9 cellular contexts compared by ENCODE assay signal in the genomic region with DNA sequence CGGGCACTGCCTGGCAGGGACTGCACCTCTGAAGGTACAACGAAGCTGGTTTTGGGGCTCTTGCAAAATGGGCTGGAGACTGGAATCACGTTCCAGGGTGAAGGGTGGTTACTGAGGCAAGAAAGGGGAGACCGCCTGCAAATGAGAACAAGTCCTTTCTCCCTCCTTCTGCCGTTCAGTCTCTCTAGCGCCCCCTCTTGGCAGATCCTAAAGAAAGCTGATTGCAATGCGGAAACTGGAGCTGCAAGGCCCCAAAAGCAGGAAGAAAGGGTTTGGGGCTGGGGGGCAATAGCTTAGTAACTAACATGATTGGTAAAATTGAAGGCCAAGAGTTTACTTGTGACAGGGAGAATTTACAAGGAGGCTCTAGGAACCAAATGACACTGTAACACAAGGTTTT.
A peak's percentile ranks its signal among the peaks of the same experiment; 100 is the strongest.
DNase-seq lines count a peak whose midpoint lies in the region; ATAC-seq and TF ChIP-seq lines count a peak whose summit lies in the region.
"Had no signal": no experiment of that assay in that cellular context is flagged by ENCODE, and none has a peak within 500 bp of the region (broad histone marks: within the 10 kb centered on the region; RNA-seq: fewer than 3 reads in every experiment).

No MANE protein-coding gene starts in this region.

- H3K9me3 ChIP-seq in upper lobe of left lung = no peaks in the 10 kb centered on the region

- WGBS in upper lobe of left lung, 2 donors = 41 to 46% methylated on average over 7 of the region's 7 CpGs

- no peaks in the 10 kb centered on the region for H3K9me3 Mint-ChIP-seq in activated naive CD4-positive, alpha-beta T cell treated with anti-CD3 and anti-CD28 coated beads, Interleukin-2, amount 10 ng/mL, durations not matched to agents 7 days and 5 days
- H3K9me3 Mint-ChIP-seq in osteocyte (ENCODE audit: unreplicated experiment) = no peaks in the 10 kb centered on the region

- TF ChIP-seq POLR2A in upper lobe of left lung (IDR thresholded peaks at IDR 0.05) = no peak

- TF ChIP-seq CTCF in KMS-11 (conservative IDR thresholded peaks at IDR 0.05; ENCODE audit: low read depth, low read length) (peak; percentile 73), astrocyte of the spinal cord (IDR thresholded peaks at IDR 0.05; ENCODE audit: low read depth, low read length) (peak; percentile 28), osteocyte (IDR thresholded peaks at IDR 0.05) (peak; percentile 44), upper lobe of left lung (IDR thresholded peaks at IDR 0.05) (no peak)

- H3K4me2 ChIP-seq in KMS-11 = no peak overlapping the region

- H3K36me3 Mint-ChIP-seq in activated naive CD4-positive, alpha-beta T cell treated with anti-CD3 and anti-CD28 coated beads, Interleukin-2, amount 10 ng/mL, durations not matched to agents 7 days and 5 days = no peaks in the 10 kb centered on the region
- no peaks in the 10 kb centered on the region for H3K36me3 Mint-ChIP-seq in osteocyte (ENCODE audit: unreplicated experiment)
- H3K36me3 Mint-ChIP-seq: activated naive CD4-positive, alpha-beta T cell treated with anti-CD3 and anti-CD28 coated beads, Interleukin-2, amount 50 U/mL, for 72 hours had no signal

- DNase-seq in activated naive CD4-positive, alpha-beta T cell treated with anti-CD3 and anti-CD28 coated beads, Interleukin-2, amount 10 ng/mL, durations not matched to agents 7 days and 5 days = peak; percentile 46
- DNase-seq in activated naive CD4-positive, alpha-beta T cell treated with Interleukin-2 at 50 U/mL for 16 hours = no peak
- DNase-seq in astrocyte of the spinal cord (ENCODE audit: low read depth, low spot score) = no peak
- no peak for DNase-seq in osteocyte (ENCODE audit: extremely low spot score, unreplicated experiment)
- DNase-seq in central memory CD4-positive, alpha-beta T cell = no peak
- no peak for DNase-seq in NCI-H1048 (lab: John Stamatoyannopoulos, UW)
- no peak for DNase-seq in upper lobe of left lung

- no peaks in the 10 kb centered on the region for H4K20me1 ChIP-seq in KMS-11 (ENCODE audit: insufficient read depth)

- H2AFZ ChIP-seq in KMS-11 (ENCODE audit: low read depth) = no peak overlapping the region

- no peaks in the 10 kb centered on the region for H3K27me3 ChIP-seq in KMS-11 (ENCODE audit: insufficient read depth, low read depth)
- H3K27me3 ChIP-seq in upper lobe of left lung = no peaks in the 10 kb centered on the region

- H3K4me1 Mint-ChIP-seq in activated naive CD4-positive, alpha-beta T cell treated with anti-CD3 and anti-CD28 coated beads, Interleukin-2, amount 10 ng/mL, durations not matched to agents 7 days and 5 days = no peaks in the 10 kb centered on the region
- H3K4me1 Mint-ChIP-seq in osteocyte (ENCODE audit: unreplicated experiment) = no peaks in the 10 kb centered on the region

- no peaks in the 10 kb centered on the region for H3K27me3 Mint-ChIP-seq in activated naive CD4-positive, alpha-beta T cell treated with anti-CD3 and anti-CD28 coated beads, Interleukin-2, amount 10 ng/mL, durations not matched to agents 7 days and 5 days
- H3K27me3 Mint-ChIP-seq in osteocyte (ENCODE audit: unreplicated experiment) = peaks cover 2% of the 10 kb centered on the region

- CTCF ChIA-PET in activated naive CD4-positive, alpha-beta T cell treated with anti-CD3 and anti-CD28 coated beads, Interleukin-2, amount 10 ng/mL, durations not matched to agents 7 days and 5 days (lab: Charles Lee) = interaction anchor here (0.7 to 0.8 kb wide), 2 partner anchors 14 to 247 kb away, joined by 3 to 4 read pairs; no protein-coding TSS in a partner anchor

- no peak overlapping the region for H3K4me3 ChIP-seq in KMS-11 (IDR thresholded peaks at IDR 0.05; ENCODE audit: insufficient read depth, low read depth, low read length)
- no peak overlapping the region for H3K4me3 ChIP-seq in astrocyte of the spinal cord (ENCODE audit: low read depth, low read length)
- H3K4me3 ChIP-seq in upper lobe of left lung = no peak overlapping the region

- H3K36me3 ChIP-seq in KMS-11 (ENCODE audit: insufficient read depth) = no peaks in the 10 kb centered on the region
- H3K36me3 ChIP-seq in upper lobe of left lung = no peaks in the 10 kb centered on the region

- H3K9ac ChIP-seq in KMS-11 = no peak overlapping the region

- no peak overlapping the region for H3K27ac Mint-ChIP-seq in activated naive CD4-positive, alpha-beta T cell treated with anti-CD3 and anti-CD28 coated beads, Interleukin-2, amount 10 ng/mL, durations not matched to agents 7 days and 5 days
- no peak overlapping the region for H3K27ac Mint-ChIP-seq in osteocyte (ENCODE audit: unreplicated experiment)
- H3K27ac Mint-ChIP-seq: activated naive CD4-positive, alpha-beta T cell treated with anti-CD3 and anti-CD28 coated beads, Interleukin-2, amount 50 U/mL, for 72 hours had no signal

- H3K4me3 Mint-ChIP-seq in activated naive CD4-positive, alpha-beta T cell treated with anti-CD3 and anti-CD28 coated beads, Interleukin-2, amount 10 ng/mL, durations not matched to agents 7 days and 5 days = no peak overlapping the region
- H3K4me3 Mint-ChIP-seq in osteocyte (ENCODE audit: unreplicated experiment) = no peak overlapping the region

- H3K27ac ChIP-seq in KMS-11 (no peak overlapping the region), upper lobe of left lung (no peak overlapping the region)

- no peak for ATAC-seq in upper lobe of left lung (ENCODE audit: low FRiP score in 2 of 2)
- ATAC-seq: activated naive CD4-positive, alpha-beta T cell treated with anti-CD3 and anti-CD28 coated beads, Interleukin-2, amount 50 U/mL, for 72 hours had no signal

- in situ Hi-C loops in astrocyte of the spinal cord (cut with HindIII; ENCODE audit: low sequenced_read_pairs) = no loop called here

- H3K4me1 ChIP-seq in KMS-11 (ENCODE audit: low read depth, poor library complexity, severe bottlenecking) = no peaks in the 10 kb centered on the region
- no peaks in the 10 kb centered on the region for H3K4me1 ChIP-seq in upper lobe of left lung

- TF ChIP-seq EP300 in upper lobe of left lung (IDR thresholded peaks at IDR 0.05) = no peak

- H3K79me2 ChIP-seq in KMS-11 (ENCODE audit: insufficient read depth, low read depth) = no peaks in the 10 kb centered on the region

Comparison
In these comparisons a context has a peak if more than half of its experiments do, and no peak if none do; other contexts are left out.
1. CTCF ChIP-seq: peak in KMS-11 (single experiment), astrocyte of the spinal cord (single experiment) and osteocyte (single experiment); none in upper lobe of left lung (0 of 6).